10 cellular contexts compared by ENCODE assay signal in genomic region chr6:38715016-38715809, GRCh38. TPM values are rescaled to one million over a fixed set of nuclear protein-coding genes. Genes with fewer than 3 reads are reported as not detected.
DNase-seq lines count a peak whose midpoint lies in the region; ATAC-seq, FAIRE-seq and TF ChIP-seq lines count a peak whose summit lies in the region.
"Had no signal": no experiment of that assay in that cellular context is flagged by ENCODE, and none has a peak within 500 bp of the region (broad histone marks: within the 10 kb centered on the region; RNA-seq: fewer than 3 reads in every experiment).

A gene with protein sequence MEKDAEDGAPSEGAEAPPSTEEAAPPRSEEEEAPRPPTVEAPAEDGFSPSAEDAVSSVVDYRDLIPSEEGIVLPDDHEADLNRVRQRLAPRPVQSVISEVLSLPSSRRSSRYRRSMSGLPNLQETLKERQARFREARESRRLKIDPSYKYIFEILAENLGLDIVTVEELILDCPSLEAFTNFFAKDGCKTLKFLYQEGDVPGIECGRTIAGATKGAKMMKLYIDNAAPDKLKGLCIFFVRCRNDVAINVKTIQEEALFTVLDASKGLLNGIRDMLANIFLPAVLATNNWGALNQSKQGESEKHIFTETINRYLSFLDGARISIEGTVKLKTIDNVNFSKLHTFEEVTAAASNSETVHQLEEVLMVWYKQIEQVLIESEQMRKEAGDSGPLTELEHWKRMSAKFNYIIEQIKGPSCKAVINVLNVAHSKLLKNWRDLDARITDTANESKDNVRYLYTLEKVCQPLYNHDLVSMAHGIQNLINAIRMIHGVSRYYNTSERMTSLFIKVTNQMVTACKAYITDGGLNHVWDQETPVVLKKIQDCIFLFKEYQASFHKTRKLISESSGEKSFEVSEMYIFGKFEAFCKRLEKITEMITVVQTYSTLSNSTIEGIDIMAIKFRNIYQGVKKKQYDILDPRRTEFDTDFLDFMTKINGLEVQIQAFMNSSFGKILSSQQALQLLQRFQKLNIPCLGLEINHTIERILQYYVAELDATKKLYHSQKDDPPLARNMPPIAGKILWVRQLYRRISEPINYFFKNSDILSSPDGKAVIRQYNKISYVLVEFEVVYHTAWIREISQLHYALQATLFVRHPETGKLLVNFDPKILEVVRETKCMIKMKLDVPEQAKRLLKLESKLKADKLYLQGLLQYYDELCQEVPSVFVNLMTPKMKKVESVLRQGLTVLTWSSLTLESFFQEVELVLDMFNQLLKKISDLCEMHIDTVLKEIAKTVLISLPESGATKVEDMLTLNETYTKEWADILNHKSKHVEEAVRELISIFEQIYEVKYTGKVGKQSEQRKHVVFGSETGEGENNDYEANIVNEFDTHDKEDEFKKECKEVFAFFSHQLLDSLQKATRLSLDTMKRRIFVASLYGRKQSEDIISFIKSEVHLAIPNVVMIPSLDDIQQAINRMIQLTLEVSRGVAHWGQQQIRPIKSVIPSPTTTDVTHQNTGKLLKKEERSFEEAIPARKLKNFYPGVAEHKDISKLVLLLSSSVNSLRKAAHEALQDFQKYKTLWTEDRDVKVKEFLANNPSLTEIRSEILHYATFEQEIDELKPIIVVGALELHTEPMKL (N-terminal part only) (plus strand): TSS chr6:38715311. CDS start chr6:38722810, 7,499 bp downstream.

- CTCF ChIA-PET in activated CD8-positive, alpha-beta memory T cell treated with anti-CD3 and anti-CD28 coated beads, Interleukin-2, amount 10 ng/mL, durations not matched to agents 7 days and 5 days (lab: Charles Lee): interaction anchor here (1.7 to 3.2 kb wide), 3 partner anchors 9 to 145 kb away, joined by 4 to 25 read pairs (median 21); partner anchors contain the start of gene GLO1

- peaks cover 49% of the 10 kb centered on the region for H3K4me1 Mint-ChIP-seq in activated CD8-positive, alpha-beta memory T cell treated with anti-CD3 and anti-CD28 coated beads, Interleukin-2, amount 10 ng/mL, durations not matched to agents 7 days and 5 days

- ATAC-seq in activated CD8-positive, alpha-beta memory T cell treated with anti-CD3 and anti-CD28 coated beads, Interleukin-2, amount 10 ng/mL, durations not matched to agents 7 days and 5 days: peak; percentile 46
- ATAC-seq in foreskin keratinocyte: peak; percentile 63
- no peak for ATAC-seq in GM21526 (IDR thresholded peaks at IDR 0.05; ENCODE audit: low FRiP score, unreplicated experiment)

- H3K27me3 Mint-ChIP-seq in activated CD8-positive, alpha-beta memory T cell treated with anti-CD3 and anti-CD28 coated beads, Interleukin-2, amount 10 ng/mL, durations not matched to agents 7 days and 5 days: peaks cover 12% of the 10 kb centered on the region

- H3K27me3 ChIP-seq in foreskin keratinocyte: peaks cover 9% of the 10 kb centered on the region

- no peak for FAIRE-seq in GM12892 (lab: Jason Lieb, UNC)

- peaks cover 2% of the 10 kb centered on the region for H3K9me3 Mint-ChIP-seq in activated CD8-positive, alpha-beta memory T cell treated with anti-CD3 and anti-CD28 coated beads, Interleukin-2, amount 10 ng/mL, durations not matched to agents 7 days and 5 days (ENCODE audit: low read depth)

- H3K27ac Mint-ChIP-seq in activated CD8-positive, alpha-beta memory T cell treated with anti-CD3 and anti-CD28 coated beads, Interleukin-2, amount 10 ng/mL, durations not matched to agents 7 days and 5 days: peak within 1 kb of the TSS; percentile 87

- H3K4me3 ChIP-seq in skeletal muscle cell (ENCODE audit: low read depth, low read length): peak within 1 kb of the TSS; percentile 47

- TF ChIP-seq POLR2A in GM12892 (IDR thresholded peaks at IDR 0.05; ENCODE audit: low read depth, low read length): no peak

- DNase-seq in GM12892 (ENCODE audit: insufficient read length): peak; percentile 23
- DNase-seq in activated CD8-positive, alpha-beta memory T cell treated with anti-CD3 and anti-CD28 coated beads, Interleukin-2, amount 10 ng/mL, durations not matched to agents 7 days and 5 days: peak; percentile 45
- DNase-seq in foreskin keratinocyte: no peak
- no peak for DNase-seq in skeletal muscle cell (ENCODE audit: low read depth)
- DNase-seq in activated effector memory CD4-positive, alpha-beta T cell treated with Interleukin-2 at 50 U/mL for 16 hours: no peak
- no peak for DNase-seq in kidney tubule cell (ENCODE audit: low spot score)
- no peak for DNase-seq in activated CD4-positive, CD25-positive, alpha-beta regulatory T cell treated with anti-CD3 and anti-CD28 coated beads, Interleukin-2, amount 50 U/mL, for 72 hours
- DNase-seq: midbrain; stimulated activated naive CD4-positive, alpha-beta T cell treated with Interleukin-2 at 50 U/mL for 16 hours had no signal

- H3K27ac ChIP-seq in foreskin keratinocyte: peak within 1 kb of the TSS; percentile 37

- peaks cover 22% of the 10 kb centered on the region for H3K36me3 Mint-ChIP-seq in activated CD8-positive, alpha-beta memory T cell treated with anti-CD3 and anti-CD28 coated beads, Interleukin-2, amount 10 ng/mL, durations not matched to agents 7 days and 5 days

- peak within 1 kb of the TSS; percentile 20 for H3K4me3 Mint-ChIP-seq in activated CD8-positive, alpha-beta memory T cell treated with anti-CD3 and anti-CD28 coated beads, Interleukin-2, amount 10 ng/mL, durations not matched to agents 7 days and 5 days

- peaks cover 13% of the 10 kb centered on the region for H3K4me1 ChIP-seq in foreskin keratinocyte

- no peak for TF ChIP-seq CTCF in foreskin keratinocyte (conservative IDR thresholded peaks at IDR 0.05)

RNA-seq across cellular contexts. Expression of the gene that starts here (rescaled TPM):
- polyA plus RNA-seq in GM12892 (2012; ENCODE audit: missing spikeins): 1.5 TPM
- under 1 TPM; 0.12 to 0.15 TPM for total RNA-seq in activated CD8-positive, alpha-beta memory T cell treated with anti-CD3 and anti-CD28 coated beads, Interleukin-2, amount 10 ng/mL, durations not matched to agents 7 days and 5 days
- under 0.01 TPM in 1 of 2 replicates, not detected in the other for total RNA-seq in foreskin keratinocyte
- polyA plus RNA-seq in foreskin keratinocyte: not detected in 2 replicates

Comparison
In these comparisons a context has a peak if more than half of its experiments do, and no peak if none do; other contexts are left out.
1. Peak in DNase-seq and ATAC-seq in activated CD8-positive, alpha-beta memory T cell treated with anti-CD3 and anti-CD28 coated beads, Interleukin-2, amount 10 ng/mL, durations not matched to agents 7 days and 5 days; RNA of the gene not detected or under 1 TPM.
2. Peak in ATAC-seq and H3K27ac ChIP-seq in foreskin keratinocyte; RNA of the gene not detected or under 1 TPM.